Comparison of ENCODE assay signal across 1 cellular context in genomic region chr4:22454216-22454838, GRCh38.
TF ChIP-seq lines count a peak whose summit lies in the region.

No MANE protein-coding gene starts in this region.

TF ChIP-seq in HepG2, 621 proteins besides CTCF, POLR2A, EP300 and RAD21 (continued from another document and continues in another):
- TF ChIP-seq, protein P1, sequence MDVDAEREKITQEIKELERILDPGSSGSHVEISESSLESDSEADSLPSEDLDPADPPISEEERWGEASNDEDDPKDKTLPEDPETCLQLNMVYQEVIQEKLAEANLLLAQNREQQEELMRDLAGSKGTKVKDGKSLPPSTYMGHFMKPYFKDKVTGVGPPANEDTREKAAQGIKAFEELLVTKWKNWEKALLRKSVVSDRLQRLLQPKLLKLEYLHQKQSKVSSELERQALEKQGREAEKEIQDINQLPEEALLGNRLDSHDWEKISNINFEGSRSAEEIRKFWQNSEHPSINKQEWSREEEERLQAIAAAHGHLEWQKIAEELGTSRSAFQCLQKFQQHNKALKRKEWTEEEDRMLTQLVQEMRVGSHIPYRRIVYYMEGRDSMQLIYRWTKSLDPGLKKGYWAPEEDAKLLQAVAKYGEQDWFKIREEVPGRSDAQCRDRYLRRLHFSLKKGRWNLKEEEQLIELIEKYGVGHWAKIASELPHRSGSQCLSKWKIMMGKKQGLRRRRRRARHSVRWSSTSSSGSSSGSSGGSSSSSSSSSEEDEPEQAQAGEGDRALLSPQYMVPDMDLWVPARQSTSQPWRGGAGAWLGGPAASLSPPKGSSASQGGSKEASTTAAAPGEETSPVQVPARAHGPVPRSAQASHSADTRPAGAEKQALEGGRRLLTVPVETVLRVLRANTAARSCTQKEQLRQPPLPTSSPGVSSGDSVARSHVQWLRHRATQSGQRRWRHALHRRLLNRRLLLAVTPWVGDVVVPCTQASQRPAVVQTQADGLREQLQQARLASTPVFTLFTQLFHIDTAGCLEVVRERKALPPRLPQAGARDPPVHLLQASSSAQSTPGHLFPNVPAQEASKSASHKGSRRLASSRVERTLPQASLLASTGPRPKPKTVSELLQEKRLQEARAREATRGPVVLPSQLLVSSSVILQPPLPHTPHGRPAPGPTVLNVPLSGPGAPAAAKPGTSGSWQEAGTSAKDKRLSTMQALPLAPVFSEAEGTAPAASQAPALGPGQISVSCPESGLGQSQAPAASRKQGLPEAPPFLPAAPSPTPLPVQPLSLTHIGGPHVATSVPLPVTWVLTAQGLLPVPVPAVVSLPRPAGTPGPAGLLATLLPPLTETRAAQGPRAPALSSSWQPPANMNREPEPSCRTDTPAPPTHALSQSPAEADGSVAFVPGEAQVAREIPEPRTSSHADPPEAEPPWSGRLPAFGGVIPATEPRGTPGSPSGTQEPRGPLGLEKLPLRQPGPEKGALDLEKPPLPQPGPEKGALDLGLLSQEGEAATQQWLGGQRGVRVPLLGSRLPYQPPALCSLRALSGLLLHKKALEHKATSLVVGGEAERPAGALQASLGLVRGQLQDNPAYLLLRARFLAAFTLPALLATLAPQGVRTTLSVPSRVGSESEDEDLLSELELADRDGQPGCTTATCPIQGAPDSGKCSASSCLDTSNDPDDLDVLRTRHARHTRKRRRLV (CRISPR knock-in tag; IDR thresholded peaks at IDR 0.05), result no peak
- no peak for TF ChIP-seq SP140L (CRISPR knock-in tag; IDR thresholded peaks at IDR 0.05; ENCODE audit: borderline replicate concordance)
- TF ChIP-seq, protein P2, sequence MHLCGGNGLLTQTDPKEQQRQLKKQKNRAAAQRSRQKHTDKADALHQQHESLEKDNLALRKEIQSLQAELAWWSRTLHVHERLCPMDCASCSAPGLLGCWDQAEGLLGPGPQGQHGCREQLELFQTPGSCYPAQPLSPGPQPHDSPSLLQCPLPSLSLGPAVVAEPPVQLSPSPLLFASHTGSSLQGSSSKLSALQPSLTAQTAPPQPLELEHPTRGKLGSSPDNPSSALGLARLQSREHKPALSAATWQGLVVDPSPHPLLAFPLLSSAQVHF (CRISPR knock-in tag; IDR thresholded peaks at IDR 0.05), result no peak
- TF ChIP-seq BORCS8-MEF2B (CRISPR knock-in tag; IDR thresholded peaks at IDR 0.05), result no peak
- peak; percentile 77 for TF ChIP-seq ARID5B (CRISPR knock-in tag; IDR thresholded peaks at IDR 0.05)
- no peak for TF ChIP-seq ZNF383 (CRISPR knock-in tag; IDR thresholded peaks at IDR 0.05; ENCODE audit: borderline replicate concordance)
- no peak for TF ChIP-seq SOX6 (IDR thresholded peaks at IDR 0.05)
- TF ChIP-seq SOX6 (CRISPR knock-in tag; IDR thresholded peaks at IDR 0.05), result peak; percentile 35
- TF ChIP-seq NCOR1 (IDR thresholded peaks at IDR 0.05; ENCODE audit: borderline replicate concordance, low read length), result no peak
- TF ChIP-seq ZXDC (CRISPR knock-in tag; IDR thresholded peaks at IDR 0.05), result no peak
- no peak for TF ChIP-seq ATF5 (CRISPR knock-in tag; IDR thresholded peaks at IDR 0.05; ENCODE audit: low read depth)
- TF ChIP-seq BCL6 (CRISPR knock-in tag; IDR thresholded peaks at IDR 0.05), result peak; percentile 45
- TF ChIP-seq, protein P3, sequence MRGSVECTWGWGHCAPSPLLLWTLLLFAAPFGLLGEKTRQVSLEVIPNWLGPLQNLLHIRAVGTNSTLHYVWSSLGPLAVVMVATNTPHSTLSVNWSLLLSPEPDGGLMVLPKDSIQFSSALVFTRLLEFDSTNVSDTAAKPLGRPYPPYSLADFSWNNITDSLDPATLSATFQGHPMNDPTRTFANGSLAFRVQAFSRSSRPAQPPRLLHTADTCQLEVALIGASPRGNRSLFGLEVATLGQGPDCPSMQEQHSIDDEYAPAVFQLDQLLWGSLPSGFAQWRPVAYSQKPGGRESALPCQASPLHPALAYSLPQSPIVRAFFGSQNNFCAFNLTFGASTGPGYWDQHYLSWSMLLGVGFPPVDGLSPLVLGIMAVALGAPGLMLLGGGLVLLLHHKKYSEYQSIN (CRISPR knock-in tag; IDR thresholded peaks at IDR 0.05; ENCODE audit: borderline replicate concordance), result no peak
- TF ChIP-seq, protein P4, sequence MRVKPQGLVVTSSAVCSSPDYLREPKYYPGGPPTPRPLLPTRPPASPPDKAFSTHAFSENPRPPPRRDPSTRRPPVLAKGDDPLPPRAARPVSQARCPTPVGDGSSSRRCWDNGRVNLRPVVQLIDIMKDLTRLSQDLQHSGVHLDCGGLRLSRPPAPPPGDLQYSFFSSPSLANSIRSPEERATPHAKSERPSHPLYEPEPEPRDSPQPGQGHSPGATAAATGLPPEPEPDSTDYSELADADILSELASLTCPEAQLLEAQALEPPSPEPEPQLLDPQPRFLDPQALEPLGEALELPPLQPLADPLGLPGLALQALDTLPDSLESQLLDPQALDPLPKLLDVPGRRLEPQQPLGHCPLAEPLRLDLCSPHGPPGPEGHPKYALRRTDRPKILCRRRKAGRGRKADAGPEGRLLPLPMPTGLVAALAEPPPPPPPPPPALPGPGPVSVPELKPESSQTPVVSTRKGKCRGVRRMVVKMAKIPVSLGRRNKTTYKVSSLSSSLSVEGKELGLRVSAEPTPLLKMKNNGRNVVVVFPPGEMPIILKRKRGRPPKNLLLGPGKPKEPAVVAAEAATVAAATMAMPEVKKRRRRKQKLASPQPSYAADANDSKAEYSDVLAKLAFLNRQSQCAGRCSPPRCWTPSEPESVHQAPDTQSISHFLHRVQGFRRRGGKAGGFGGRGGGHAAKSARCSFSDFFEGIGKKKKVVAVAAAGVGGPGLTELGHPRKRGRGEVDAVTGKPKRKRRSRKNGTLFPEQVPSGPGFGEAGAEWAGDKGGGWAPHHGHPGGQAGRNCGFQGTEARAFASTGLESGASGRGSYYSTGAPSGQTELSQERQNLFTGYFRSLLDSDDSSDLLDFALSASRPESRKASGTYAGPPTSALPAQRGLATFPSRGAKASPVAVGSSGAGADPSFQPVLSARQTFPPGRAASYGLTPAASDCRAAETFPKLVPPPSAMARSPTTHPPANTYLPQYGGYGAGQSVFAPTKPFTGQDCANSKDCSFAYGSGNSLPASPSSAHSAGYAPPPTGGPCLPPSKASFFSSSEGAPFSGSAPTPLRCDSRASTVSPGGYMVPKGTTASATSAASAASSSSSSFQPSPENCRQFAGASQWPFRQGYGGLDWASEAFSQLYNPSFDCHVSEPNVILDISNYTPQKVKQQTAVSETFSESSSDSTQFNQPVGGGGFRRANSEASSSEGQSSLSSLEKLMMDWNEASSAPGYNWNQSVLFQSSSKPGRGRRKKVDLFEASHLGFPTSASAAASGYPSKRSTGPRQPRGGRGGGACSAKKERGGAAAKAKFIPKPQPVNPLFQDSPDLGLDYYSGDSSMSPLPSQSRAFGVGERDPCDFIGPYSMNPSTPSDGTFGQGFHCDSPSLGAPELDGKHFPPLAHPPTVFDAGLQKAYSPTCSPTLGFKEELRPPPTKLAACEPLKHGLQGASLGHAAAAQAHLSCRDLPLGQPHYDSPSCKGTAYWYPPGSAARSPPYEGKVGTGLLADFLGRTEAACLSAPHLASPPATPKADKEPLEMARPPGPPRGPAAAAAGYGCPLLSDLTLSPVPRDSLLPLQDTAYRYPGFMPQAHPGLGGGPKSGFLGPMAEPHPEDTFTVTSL (CRISPR knock-in tag; IDR thresholded peaks at IDR 0.05; ENCODE audit: borderline replicate concordance), result 0 out of 2 replicates have a peak, but pooled peaks have one; percentile 24
- TF ChIP-seq, protein P5, sequence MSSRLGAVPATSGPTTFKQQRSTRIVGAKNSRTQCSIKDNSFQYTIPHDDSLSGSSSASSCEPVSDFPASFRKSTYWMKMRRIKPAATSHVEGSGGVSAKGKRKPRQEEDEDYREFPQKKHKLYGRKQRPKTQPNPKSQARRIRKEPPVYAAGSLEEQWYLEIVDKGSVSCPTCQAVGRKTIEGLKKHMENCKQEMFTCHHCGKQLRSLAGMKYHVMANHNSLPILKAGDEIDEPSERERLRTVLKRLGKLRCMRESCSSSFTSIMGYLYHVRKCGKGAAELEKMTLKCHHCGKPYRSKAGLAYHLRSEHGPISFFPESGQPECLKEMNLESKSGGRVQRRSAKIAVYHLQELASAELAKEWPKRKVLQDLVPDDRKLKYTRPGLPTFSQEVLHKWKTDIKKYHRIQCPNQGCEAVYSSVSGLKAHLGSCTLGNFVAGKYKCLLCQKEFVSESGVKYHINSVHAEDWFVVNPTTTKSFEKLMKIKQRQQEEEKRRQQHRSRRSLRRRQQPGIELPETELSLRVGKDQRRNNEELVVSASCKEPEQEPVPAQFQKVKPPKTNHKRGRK (CRISPR knock-in tag; IDR thresholded peaks at IDR 0.05), result no peak
- TF ChIP-seq NR1H2 (CRISPR knock-in tag; IDR thresholded peaks at IDR 0.05; ENCODE audit: borderline replicate concordance, low read depth), result no peak
- TF ChIP-seq ZNF432 (CRISPR knock-in tag; IDR thresholded peaks at IDR 0.05; ENCODE audit: borderline replicate concordance), result no peak
- TF ChIP-seq ZNF251 (CRISPR knock-in tag; IDR thresholded peaks at IDR 0.05), result no peak
- TF ChIP-seq SALL1 (CRISPR knock-in tag; IDR thresholded peaks at IDR 0.05), result no peak
- no peak for TF ChIP-seq ZNF724P (CRISPR knock-in tag; IDR thresholded peaks at IDR 0.05; ENCODE audit: borderline replicate concordance)
- TF ChIP-seq, protein P6, sequence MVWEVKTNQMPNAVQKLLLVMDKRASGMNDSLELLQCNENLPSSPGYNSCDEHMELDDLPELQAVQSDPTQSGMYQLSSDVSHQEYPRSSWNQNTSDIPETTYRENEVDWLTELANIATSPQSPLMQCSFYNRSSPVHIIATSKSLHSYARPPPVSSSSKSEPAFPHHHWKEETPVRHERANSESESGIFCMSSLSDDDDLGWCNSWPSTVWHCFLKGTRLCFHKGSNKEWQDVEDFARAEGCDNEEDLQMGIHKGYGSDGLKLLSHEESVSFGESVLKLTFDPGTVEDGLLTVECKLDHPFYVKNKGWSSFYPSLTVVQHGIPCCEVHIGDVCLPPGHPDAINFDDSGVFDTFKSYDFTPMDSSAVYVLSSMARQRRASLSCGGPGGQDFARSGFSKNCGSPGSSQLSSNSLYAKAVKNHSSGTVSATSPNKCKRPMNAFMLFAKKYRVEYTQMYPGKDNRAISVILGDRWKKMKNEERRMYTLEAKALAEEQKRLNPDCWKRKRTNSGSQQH (CRISPR knock-in tag; IDR thresholded peaks at IDR 0.05; ENCODE audit: low read depth), result no peak
- no peak for TF ChIP-seq ZFP36 (IDR thresholded peaks at IDR 0.05; ENCODE audit: borderline replicate concordance, low read depth, low read length, partially characterized antibody)
- no peak for TF ChIP-seq KLF16 (CRISPR knock-in tag; IDR thresholded peaks at IDR 0.05)
- no peak for TF ChIP-seq THAP7 (CRISPR knock-in tag; IDR thresholded peaks at IDR 0.05)
- TF ChIP-seq CREBL2 (CRISPR knock-in tag; IDR thresholded peaks at IDR 0.05; ENCODE audit: borderline replicate concordance), result no peak
- 0 out of 2 replicates have a peak, but pooled peaks have one; percentile 40 for TF ChIP-seq ZNF644 (CRISPR knock-in tag; IDR thresholded peaks at IDR 0.05; ENCODE audit: low read depth)
- TF ChIP-seq JUN (CRISPR knock-in tag; IDR thresholded peaks at IDR 0.05), result no peak
- no peak for TF ChIP-seq ZFYVE20 (CRISPR knock-in tag; IDR thresholded peaks at IDR 0.05; ENCODE audit: borderline replicate concordance, low read depth)
- TF ChIP-seq SOX5 (CRISPR knock-in tag; IDR thresholded peaks at IDR 0.05; ENCODE audit: borderline replicate concordance), result peak; percentile 63; the same call in 1 of the 2 replicates
- TF ChIP-seq SAP130 (CRISPR knock-in tag; IDR thresholded peaks at IDR 0.05; ENCODE audit: low read depth), result peak; percentile 32; the same call in 1 of the 2 replicates
